21 cellular contexts compared by ENCODE assay signal in the genomic region with DNA sequence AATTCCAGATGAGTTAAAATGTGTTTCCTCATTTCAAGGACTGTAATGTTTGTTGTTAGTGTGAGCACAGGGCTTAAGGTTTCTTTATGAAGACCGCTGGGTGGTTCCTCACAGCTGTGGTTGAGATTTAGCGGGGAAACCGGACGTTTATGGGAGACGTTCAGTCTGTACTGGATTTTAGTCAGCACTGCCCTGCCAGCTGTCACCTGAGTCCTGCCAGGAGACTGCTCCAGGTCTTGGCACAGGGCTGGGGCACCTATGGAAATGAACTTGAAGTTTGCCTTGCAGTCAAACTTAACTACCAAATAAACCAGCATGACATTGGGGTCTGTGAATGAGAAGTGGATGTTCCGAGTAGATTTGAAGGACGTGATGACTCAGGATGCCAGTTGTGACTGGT.
"Had no signal": no experiment of that assay in that cellular context is flagged by ENCODE, and none has a peak within 500 bp of the region (broad histone marks: within the 10 kb centered on the region; RNA-seq: fewer than 3 reads in every experiment).

No MANE protein-coding gene starts in this region.

- H3K9me3 Mint-ChIP-seq: nephron had no signal

- H3K4me1 Mint-ChIP-seq: activated CD4-positive, alpha-beta memory T cell treated with anti-CD3 and anti-CD28 coated beads, Interleukin-2, amount 10 ng/mL, durations not matched to agents 7 days and 5 days; activated naive CD4-positive, alpha-beta T cell treated with anti-CD3 and anti-CD28 coated beads, Interleukin-2, amount 10 ng/mL, durations not matched to agents 7 days and 5 days; memory B cell had no signal

- H3K4me1 ChIP-seq: gastroesophageal sphincter, heart left ventricle, pancreas, thyroid gland, upper lobe of right lung had no signal

- H3K27ac Mint-ChIP-seq: activated CD4-positive, alpha-beta memory T cell treated with anti-CD3 and anti-CD28 coated beads, Interleukin-2, amount 10 ng/mL, durations not matched to agents 7 days and 5 days; activated naive CD4-positive, alpha-beta T cell treated with anti-CD3 and anti-CD28 coated beads, Interleukin-2, amount 10 ng/mL, durations not matched to agents 7 days and 5 days; activated T-cell treated with anti-CD3 and anti-CD28 coated beads, Interleukin-2, amount 50 U/mL, for 72 hours; memory B cell; nephron had no signal

- H3K36me3 ChIP-seq: gastroesophageal sphincter, heart left ventricle, neutrophil, pancreas, thyroid gland, upper lobe of right lung had no signal

- DNase-seq: activated CD4-positive, alpha-beta memory T cell treated with anti-CD3 and anti-CD28 coated beads, Interleukin-2, amount 10 ng/mL, durations not matched to agents 7 days and 5 days; activated CD4-positive, alpha-beta T cell treated with anti-CD3 and anti-CD28 coated beads for 48 hours; activated CD4-positive, CD25-positive, alpha-beta regulatory T cell; activated effector memory CD4-positive, alpha-beta T cell treated with Interleukin-2 at 50 U/mL for 16 hours; activated naive CD4-positive, alpha-beta T cell treated with anti-CD3 and anti-CD28 coated beads, Interleukin-2, amount 10 ng/mL, durations not matched to agents 7 days and 5 days; activated T-cell treated with anti-CD3 and anti-CD28 coated beads, Interleukin-2, amount 50 U/mL, for 72 hours; amygdala; heart left ventricle; left colon; right cardiac atrium; stimulated activated CD4-positive, alpha-beta T cell treated with anti-CD3 and anti-CD28 coated beads, Interleukin-12 subunit alpha, Interleukin-12 subunit beta, amount 100 ng/mL, for 4 hours; stimulated activated CD4-positive, alpha-beta T cell treated with anti-CD3 and anti-CD28 coated beads, Interleukin-4, amount 100 ng/mL, for 4 hours; stimulated activated naive CD8-positive, alpha-beta T cell treated with anti-CD3 and anti-CD28 coated beads, Interleukin-15, Interleukin-2, amounts not matched to agents 100 U/mL and 50 U/mL, for 24 hours; thyroid gland; upper lobe of right lung had no signal

- H3K36me3 Mint-ChIP-seq: activated naive CD4-positive, alpha-beta T cell treated with anti-CD3 and anti-CD28 coated beads, Interleukin-2, amount 10 ng/mL, durations not matched to agents 7 days and 5 days; memory B cell had no signal

- H3K27me3 Mint-ChIP-seq: activated CD4-positive, alpha-beta memory T cell treated with anti-CD3 and anti-CD28 coated beads, Interleukin-2, amount 10 ng/mL, durations not matched to agents 7 days and 5 days; activated naive CD4-positive, alpha-beta T cell treated with anti-CD3 and anti-CD28 coated beads, Interleukin-2, amount 10 ng/mL, durations not matched to agents 7 days and 5 days; memory B cell had no signal

- H3K27ac ChIP-seq: epithelial cell of prostate, gastroesophageal sphincter, heart left ventricle, neutrophil, pancreas, thyroid gland, upper lobe of right lung had no signal

- H3K4me3 ChIP-seq: gastroesophageal sphincter, heart left ventricle, pancreas, thyroid gland, upper lobe of right lung had no signal

- H3K9me3 ChIP-seq: gastroesophageal sphincter, neutrophil, pancreas, thyroid gland, upper lobe of right lung had no signal

- H3K4me3 Mint-ChIP-seq: activated CD4-positive, alpha-beta memory T cell treated with anti-CD3 and anti-CD28 coated beads, Interleukin-2, amount 10 ng/mL, durations not matched to agents 7 days and 5 days; activated naive CD4-positive, alpha-beta T cell treated with anti-CD3 and anti-CD28 coated beads, Interleukin-2, amount 10 ng/mL, durations not matched to agents 7 days and 5 days; activated T-cell treated with anti-CD3 and anti-CD28 coated beads, Interleukin-2, amount 50 U/mL, for 72 hours; memory B cell; nephron had no signal

- H3K27me3 ChIP-seq: gastroesophageal sphincter, heart left ventricle, neutrophil, pancreas, thyroid gland, upper lobe of right lung had no signal

- ATAC-seq: activated T-cell treated with anti-CD3 and anti-CD28 coated beads, Interleukin-2, amount 50 U/mL, for 72 hours; gastroesophageal sphincter; heart left ventricle; left colon; right cardiac atrium; stimulated activated naive CD8-positive, alpha-beta T cell treated with anti-CD3 and anti-CD28 coated beads, Interleukin-15, Interleukin-2, amounts not matched to agents 100 U/mL and 50 U/mL, for 24 hours; upper lobe of right lung had no signal
